1 cellular context compared by ENCODE assay signal in genomic region chr22:24515025-24515338, GRCh38.
TF ChIP-seq lines count a peak whose summit lies in the region.

No MANE protein-coding gene starts in this region.

TF ChIP-seq in K562, 482 proteins besides CTCF, POLR2A, EP300 and RAD21:
- TF ChIP-seq C11orf30 (IDR thresholded peaks at IDR 0.05; ENCODE audit: low read depth) (peak; percentile 37; the same call in 1 of the 2 replicates), PTTG1 (tag; IDR thresholded peaks at IDR 0.05; ENCODE audit: low read depth) (no peak), ZNF316 (IDR thresholded peaks at IDR 0.05) (0 out of 2 replicates have a peak, but pooled peaks have one; percentile 12), FOXM1 (IDR thresholded peaks at IDR 0.05; ENCODE audit: low read depth) (no peak), FOXM1 (CRISPR knock-in tag; IDR thresholded peaks at IDR 0.05; ENCODE audit: low read depth) (no peak)
